ENCODE assay signal across 8 cellular contexts in genomic region chr15:92920595-92921169, GRCh38. TPM values are rescaled to one million over a fixed set of nuclear protein-coding genes. Genes with fewer than 3 reads are reported as not detected.
A peak's percentile ranks its signal among the peaks of the same experiment; 100 is the strongest.
DNase-seq lines count a peak whose midpoint lies in the region; ATAC-seq and TF ChIP-seq lines count a peak whose summit lies in the region.

No MANE protein-coding gene starts in this region.

- intact Hi-C loops in cardiac septum (cut with DNase I) (loop anchor here (10.0 kb wide), 1 partner anchor 54 kb away; no protein-coding TSS in a partner anchor), dorsolateral prefrontal cortex (cut with DNase I) (no loop called here)

- peak overlapping the region; percentile 26 to 78 (median 58) for H3K4me3 Mint-ChIP-seq in naive thymus-derived CD8-positive, alpha-beta T cell

- H3K27me3 ChIP-seq in cardiac muscle cell (no peaks in the 10 kb centered on the region), dorsolateral prefrontal cortex (no peaks in the 10 kb centered on the region)
- no peaks in the 10 kb centered on the region for H3K27me3 ChIP-seq in effector memory CD4-positive, alpha-beta T cell (replicated peaks; ENCODE audit: control insufficient read depth, insufficient read depth, low read length, poor library complexity, severe bottlenecking)

- peaks cover 21% of the 10 kb centered on the region for H3K36me3 ChIP-seq in cardiac muscle cell
- peaks cover 39% of the 10 kb centered on the region for H3K36me3 ChIP-seq in effector memory CD4-positive, alpha-beta T cell (ENCODE audit: control insufficient read depth, insufficient read depth, low read length)

- peaks cover 37% of the 10 kb centered on the region for H3K4me1 ChIP-seq in cardiac muscle cell (ENCODE audit: low read depth)
- H3K4me1 ChIP-seq in effector memory CD4-positive, alpha-beta T cell (ENCODE audit: control insufficient read depth, insufficient read depth, low read length, poor library complexity, severe bottlenecking), result peaks cover 33% of the 10 kb centered on the region

- H3K27ac Mint-ChIP-seq in naive thymus-derived CD8-positive, alpha-beta T cell, result peak overlapping the region; percentile 41 to 93 (median 87)

- H3K36me3 Mint-ChIP-seq in naive thymus-derived CD8-positive, alpha-beta T cell, result peaks cover 5 to 60% (median 16%) of the 10 kb centered on the region in 3 donors

- TF ChIP-seq CTCF in cardiac muscle cell (IDR thresholded peaks at IDR 0.05; ENCODE audit: low read depth, low read length), result no peak
- TF ChIP-seq CTCF in dorsolateral prefrontal cortex (IDR thresholded peaks at IDR 0.05 in 54 of 56, conservative IDR thresholded peaks at IDR 0.05 in 2 of 56; ENCODE audit: low read depth in 1 of 56, partially characterized antibody in 56 of 56), result no peak

- H3K9me3 Mint-ChIP-seq in naive thymus-derived CD8-positive, alpha-beta T cell, result no peaks in the 10 kb centered on the region

- no peaks in the 10 kb centered on the region for H3K9me3 ChIP-seq in cardiac muscle cell (ENCODE audit: low read depth)
- H3K9me3 ChIP-seq in effector memory CD4-positive, alpha-beta T cell (ENCODE audit: control insufficient read depth, low read length), result no peaks in the 10 kb centered on the region

- H3K4me3 ChIP-seq in cardiac muscle cell, result no peak overlapping the region
- H3K4me3 ChIP-seq in dorsolateral prefrontal cortex, result peak overlapping the region in 2 of 59 donors; percentile 7
- no peak overlapping the region for H3K4me3 ChIP-seq in effector memory CD4-positive, alpha-beta T cell (ENCODE audit: insufficient read depth, low read depth, low read length, poor library complexity, severe bottlenecking)

- H3K27ac ChIP-seq in cardiac muscle cell, result peak overlapping the region; percentile 73
- H3K27ac ChIP-seq in dorsolateral prefrontal cortex, result peak overlapping the region in 36 of 59 donors; percentile 3 to 100 (median 47)
- no peak overlapping the region for H3K27ac ChIP-seq in effector memory CD4-positive, alpha-beta T cell (ENCODE audit: insufficient read depth, low read length, poor library complexity, severe bottlenecking)

- ATAC-seq in naive thymus-derived CD8-positive, alpha-beta T cell, result peak in 1 of 2 donors; percentile 3
- ATAC-seq in HG02759 (IDR thresholded peaks at IDR 0.05; ENCODE audit: unreplicated experiment), result no peak

- H3K27me3 Mint-ChIP-seq in naive thymus-derived CD8-positive, alpha-beta T cell, result no peaks in the 10 kb centered on the region

- H3K4me1 Mint-ChIP-seq in naive thymus-derived CD8-positive, alpha-beta T cell, result peaks cover 42 to 93% (median 80%) of the 10 kb centered on the region in 4 donors

- POLR2A ChIA-PET in naive thymus-derived CD8-positive, alpha-beta T cell (lab: Charles Lee), result interaction anchor here (0.7 to 11.4 kb wide), 9 partner anchors 8 to 123 kb away, joined by 3 to 183 read pairs (median 16); partner anchors contain the start of gene CHD2

- DNase-seq in cardiac muscle cell (ENCODE audit: low read depth in 1 of 2, low spot score in 1 of 2) (no peak), cardiac septum (ENCODE audit: low spot score) (no peak), dorsolateral prefrontal cortex (no peak), kidney glomerular epithelial cell (lab: John Stamatoyannopoulos, UW) (no peak)
- DNase-seq in naive thymus-derived CD8-positive, alpha-beta T cell, result no peak
- DNase-seq in stimulated activated naive CD4-positive, alpha-beta T cell treated with Interleukin-2 at 50 U/mL for 16 hours (lab: John Stamatoyannopoulos, UW), result no peak
- no peak for DNase-seq in effector memory CD4-positive, alpha-beta T cell

RNA-seq across cellular contexts. Expression of gene CHD2, which starts 20.6 kb away (rescaled TPM):
- 49.5 and 118 TPM in 2 replicates for total RNA-seq in cardiac muscle cell
- 60.8 and 90.6 TPM in 2 replicates for polyA plus RNA-seq in cardiac muscle cell
- 59.5 TPM for total RNA-seq in cardiac septum
- 100 to 1,000 TPM; 120 to 227 (median 167) TPM for total RNA-seq in dorsolateral prefrontal cortex
- 100 to 1,000 TPM; 415 to 427 TPM for total RNA-seq in naive thymus-derived CD8-positive, alpha-beta T cell
- 100 to 1,000 TPM in 1 of 3 donors, 10 to 100 TPM in 2; 53.1 to 101 (median 68.1) TPM for polyA plus RNA-seq in naive thymus-derived CD8-positive, alpha-beta T cell
